In the genomic region with DNA sequence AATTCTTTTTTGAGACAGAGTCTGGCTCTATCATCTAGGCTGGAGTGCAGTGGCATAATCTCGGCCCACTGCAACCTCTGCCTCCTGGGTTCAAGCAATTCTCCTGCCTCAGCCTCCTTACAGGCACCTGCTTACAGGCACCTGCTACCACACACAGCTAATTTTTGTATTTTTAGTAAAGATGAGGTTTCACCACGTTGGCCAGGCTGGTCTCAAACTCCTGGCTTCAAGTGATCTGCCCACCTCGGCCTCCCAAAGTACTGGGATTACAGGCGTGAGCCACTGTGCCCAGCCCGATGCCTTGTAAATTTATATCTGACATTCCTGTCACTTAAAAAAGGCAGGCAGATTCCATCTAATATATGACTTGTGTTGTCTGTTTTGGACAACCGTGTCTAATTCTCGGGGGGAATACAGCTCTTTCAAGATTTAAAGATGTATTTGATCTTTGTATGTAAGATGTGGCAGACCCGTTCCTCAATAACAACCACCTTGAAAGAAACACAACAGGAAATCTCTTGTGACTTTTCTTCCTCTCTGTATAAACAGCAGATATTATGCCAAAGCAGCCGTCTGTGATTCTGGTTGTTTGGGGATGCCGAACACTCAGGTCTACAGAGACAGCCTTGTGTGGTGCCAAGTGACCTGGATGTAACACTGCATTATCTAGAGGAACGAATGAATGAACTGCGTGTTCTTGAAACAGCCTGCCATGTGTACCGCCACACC, we compare ENCODE assay signal across 11 cellular contexts. TPM values are rescaled to one million over a fixed set of nuclear protein-coding genes. Genes with fewer than 3 reads are reported as not detected.
DNase-seq lines count a peak whose midpoint lies in the region; ATAC-seq, FAIRE-seq and TF ChIP-seq lines count a peak whose summit lies in the region.
"Not testable (repeated sequence)": the region's sequence is repeated elsewhere in the genome, so short reads cannot be mapped to it uniquely, and the experiment has no call there.
"Had no signal": no experiment of that assay in that cellular context is flagged by ENCODE, and none has a peak within 500 bp of the region (broad histone marks: within the 10 kb centered on the region; RNA-seq: fewer than 3 reads in every experiment).

No MANE protein-coding gene starts in this region.

- H3K18ac ChIP-seq in neuronal stem cell (ENCODE audit: low read length): not testable (repeated sequence)

- POLR2A ChIA-PET in HCT116 (lab: Charles Lee); activated CD4-positive, alpha-beta memory T cell treated with anti-CD3 and anti-CD28 coated beads, Interleukin-2, amount 10 ng/mL, durations not matched to agents 7 days and 5 days (lab: Charles Lee); GM12878 (lab: Charles Lee): not testable (repeated sequence)

- H2AFZ ChIP-seq in HCT116 (ENCODE audit: low read depth, low read length, poor library complexity, severe bottlenecking); GM12878 (ENCODE audit: control insufficient read depth, low read depth, low read length); neuronal stem cell (ENCODE audit: low read length): not testable (repeated sequence)

- H3K4me3 ChIP-seq in BLaER1; HCT116 (replicated peaks in 1 of 2; ENCODE audit: low read depth in 1 of 2, low read length in 2 of 2); GM12878; effector memory CD4-positive, alpha-beta T cell (ENCODE audit: insufficient read depth, low read depth, low read length, poor library complexity, severe bottlenecking); neuronal stem cell (ENCODE audit: low read length in 2 of 2): not testable (repeated sequence)

- peaks cover 25% of the 10 kb centered on the region for H3K4me1 Mint-ChIP-seq in T-helper 1 cell treated with Interleukin-12 subunit alpha and Interleukin-12 subunit beta and Interleukin-4 antibody, amounts not matched to agents 30 μg/mL and 1 μg/mL, for 36 hours (ENCODE audit: low read depth)
- peaks cover 39% of the 10 kb centered on the region for H3K4me1 Mint-ChIP-seq in activated CD4-positive, alpha-beta memory T cell treated with anti-CD3 and anti-CD28 coated beads, Interleukin-2, amount 10 ng/mL, durations not matched to agents 7 days and 5 days

- H3K4me1 ChIP-seq in BLaER1: peaks cover 33% of the 10 kb centered on the region
- H3K4me1 ChIP-seq in HCT116 (ENCODE audit: control insufficient read depth in 1 of 2, insufficient read depth in 2 of 2, low read length in 2 of 2): peaks cover 11 to 15% of the 10 kb centered on the region in 2 experiments
- not testable (repeated sequence) for H3K4me1 ChIP-seq in GM12878 (ENCODE audit: control insufficient read depth, insufficient read depth, low read length); neuronal stem cell (ENCODE audit: control insufficient read depth in 2 of 2, insufficient read depth in 1 of 2, low read depth in 1 of 2, low read length in 2 of 2)
- peaks cover 27% of the 10 kb centered on the region for H3K4me1 ChIP-seq in effector memory CD4-positive, alpha-beta T cell (ENCODE audit: control insufficient read depth, insufficient read depth, low read length, poor library complexity, severe bottlenecking)

- H3K27ac ChIP-seq in BLaER1; HCT116 (ENCODE audit: low read depth, low read length); GM12878 (ENCODE audit: control insufficient read depth, insufficient read depth); neuronal stem cell (replicated peaks; ENCODE audit: low read length): not testable (repeated sequence)
- H3K27ac ChIP-seq in effector memory CD4-positive, alpha-beta T cell (ENCODE audit: insufficient read depth, low read length, poor library complexity, severe bottlenecking): peak overlapping the region; percentile 62

- not testable (repeated sequence) for H4K8ac ChIP-seq in neuronal stem cell (ENCODE audit: low read depth, low read length)

- not testable (repeated sequence) for H3K4ac ChIP-seq in neuronal stem cell (ENCODE audit: low read length)

- RAD21 ChIA-PET in HCT116 (lab: Charles Lee; ENCODE audit: low non-redundant PET in 1 of 2, low total read pairs in 2 of 2, uncharacterized antibody in 2 of 2, unreplicated experiment in 2 of 2); GM12878 (lab: Charles Lee; ENCODE audit: unreplicated experiment): not testable (repeated sequence)

- not testable (repeated sequence) for H3K36me3 Mint-ChIP-seq in T-helper 1 cell treated with Interleukin-12 subunit alpha and Interleukin-12 subunit beta and Interleukin-4 antibody, amounts not matched to agents 30 μg/mL and 1 μg/mL, for 36 hours (ENCODE audit: low read depth); activated CD4-positive, alpha-beta memory T cell treated with anti-CD3 and anti-CD28 coated beads, Interleukin-2, amount 10 ng/mL, durations not matched to agents 7 days and 5 days (ENCODE audit: low read depth)

- H3K4me2 ChIP-seq in BLaER1 (peak overlapping the region; percentile 57), HCT116 (ENCODE audit: low read length) (peak overlapping the region; percentile 46; the same call in 1 of the 2 replicates)
- H3K4me2 ChIP-seq in GM12878 (ENCODE audit: control insufficient read depth, insufficient read depth); neuronal stem cell (ENCODE audit: insufficient read depth, low read length, poor library complexity, severe bottlenecking): not testable (repeated sequence)

- H3K79me2 ChIP-seq in HCT116 (ENCODE audit: insufficient read depth, low read length); GM12878 (ENCODE audit: control insufficient read depth, insufficient read depth, low read length): not testable (repeated sequence)

- not testable (repeated sequence) for H2BK5ac ChIP-seq in neuronal stem cell (ENCODE audit: low read length)

- in situ Hi-C loops in GM12878 (cut with MboI): not testable (repeated sequence)

- H3K9ac ChIP-seq in BLaER1; HCT116 (ENCODE audit: low read length); GM12878 (ENCODE audit: control insufficient read depth, insufficient read depth, low read length); neuronal stem cell (ENCODE audit: low read depth, low read length, poor library complexity): not testable (repeated sequence)

- peak overlapping the region; percentile 35 for H3K4me3 Mint-ChIP-seq in T-helper 1 cell treated with Interleukin-12 subunit alpha and Interleukin-12 subunit beta and Interleukin-4 antibody, amounts not matched to agents 30 μg/mL and 1 μg/mL, for 36 hours
- H3K4me3 Mint-ChIP-seq in activated CD4-positive, alpha-beta memory T cell treated with anti-CD3 and anti-CD28 coated beads, Interleukin-2, amount 10 ng/mL, durations not matched to agents 7 days and 5 days: not testable (repeated sequence)

- SMC1A ChIA-PET in GM12878 (lab: Charles Lee; ENCODE audit: uncharacterized antibody, unreplicated experiment): not testable (repeated sequence)

- H3K27ac Mint-ChIP-seq in T-helper 1 cell treated with Interleukin-12 subunit alpha and Interleukin-12 subunit beta and Interleukin-4 antibody, amounts not matched to agents 30 μg/mL and 1 μg/mL, for 36 hours: peak overlapping the region; percentile 66
- H3K27ac Mint-ChIP-seq in activated CD4-positive, alpha-beta memory T cell treated with anti-CD3 and anti-CD28 coated beads, Interleukin-2, amount 10 ng/mL, durations not matched to agents 7 days and 5 days: peak overlapping the region; percentile 17

- BruUV-seq in HCT116 (replicated peaks; lab: Mats Ljungman, UMichigan); GM12878 (replicated peaks; lab: Mats Ljungman, UMichigan): not testable (repeated sequence)

- H2AK5ac ChIP-seq in neuronal stem cell (ENCODE audit: low read depth, low read length): not testable (repeated sequence)

- H3K36me3 ChIP-seq in BLaER1; HCT116 (ENCODE audit: control insufficient read depth in 1 of 2, insufficient read depth in 2 of 2, low read length in 2 of 2); GM12878 (ENCODE audit: control insufficient read depth in 2 of 2, insufficient read depth in 2 of 2, low read length in 1 of 2); effector memory CD4-positive, alpha-beta T cell (ENCODE audit: control insufficient read depth, insufficient read depth, low read length); neuronal stem cell (replicated peaks in 1 of 2; ENCODE audit: control insufficient read depth in 2 of 2, insufficient read depth in 2 of 2, low read length in 2 of 2): not testable (repeated sequence)

- H2BK120ac ChIP-seq in neuronal stem cell (ENCODE audit: low read depth, low read length): not testable (repeated sequence)

- H3K14ac ChIP-seq in neuronal stem cell (ENCODE audit: low read length): peak overlapping the region; percentile 56

- FAIRE-seq in GM12878 (lab: Jason Lieb, UNC): peak; percentile 69

- intact Hi-C loops in HCT116 (cut with micrococcal nuclease): not testable (repeated sequence)
- intact Hi-C loops in GM12878 (cut with micrococcal nuclease; ENCODE audit: unreplicated experiment): loop anchor here (5.0 kb wide), 1 partner anchor 697 kb away; no protein-coding TSS in a partner anchor

- not testable (repeated sequence) for H3K27me3 Mint-ChIP-seq in T-helper 1 cell treated with Interleukin-12 subunit alpha and Interleukin-12 subunit beta and Interleukin-4 antibody, amounts not matched to agents 30 μg/mL and 1 μg/mL, for 36 hours (ENCODE audit: low read depth); activated CD4-positive, alpha-beta memory T cell treated with anti-CD3 and anti-CD28 coated beads, Interleukin-2, amount 10 ng/mL, durations not matched to agents 7 days and 5 days

- H3K9me2 ChIP-seq in HCT116 (ENCODE audit: insufficient read depth): not testable (repeated sequence)

- H3K23ac ChIP-seq in neuronal stem cell (ENCODE audit: low read depth, low read length, poor library complexity): not testable (repeated sequence)

- not testable (repeated sequence) for H4K20me1 ChIP-seq in BLaER1; HCT116 (ENCODE audit: insufficient read depth); GM12878 (ENCODE audit: control insufficient read depth, insufficient read depth)

- CTCF ChIA-PET in HCT116 (lab: Charles Lee); GM12878 (lab: Yijun Ruan, JAX): not testable (repeated sequence)
- CTCF ChIA-PET in activated CD4-positive, alpha-beta memory T cell treated with anti-CD3 and anti-CD28 coated beads, Interleukin-2, amount 10 ng/mL, durations not matched to agents 7 days and 5 days (lab: Charles Lee): interaction anchor here (1.2 kb wide), 1 partner anchor 12 kb away, joined by 3 read pairs; no protein-coding TSS in a partner anchor

- not testable (repeated sequence) for H3K79me1 ChIP-seq in neuronal stem cell (ENCODE audit: low read depth, low read length)

- H3K9me3 Mint-ChIP-seq in T-helper 1 cell treated with Interleukin-12 subunit alpha and Interleukin-12 subunit beta and Interleukin-4 antibody, amounts not matched to agents 30 μg/mL and 1 μg/mL, for 36 hours; activated CD4-positive, alpha-beta memory T cell treated with anti-CD3 and anti-CD28 coated beads, Interleukin-2, amount 10 ng/mL, durations not matched to agents 7 days and 5 days: not testable (repeated sequence)

- DNase-seq in HCT116 (ENCODE audit: low read depth, low spot score); activated CD4-positive, alpha-beta memory T cell treated with anti-CD3 and anti-CD28 coated beads, Interleukin-2, amount 10 ng/mL, durations not matched to agents 7 days and 5 days; GM12878 (ENCODE audit: low read depth, low spot score); neuronal stem cell (ENCODE audit: low spot score): not testable (repeated sequence)
- peak; percentile 6 for DNase-seq in activated effector memory CD4-positive, alpha-beta T cell treated with Interleukin-2 at 50 U/mL for 16 hours
- peak in 1 of 3 donors; percentile 29 for DNase-seq in effector memory CD4-positive, alpha-beta T cell

- not testable (repeated sequence) for H2BK15ac ChIP-seq in neuronal stem cell (ENCODE audit: low read length)

- 48% methylated on average over 13 of the region's 13 CpGs for WGBS in GM12878 (ENCODE audit: insufficient coverage, insufficient replicate concordance, low lambda C conversion rate, missing lambda C conversion rate)
- WGBS in neuronal stem cell (ENCODE audit: extremely low coverage in 2 of 2, insufficient read length in 2 of 2, insufficient replicate concordance in 1 of 2), 2 donors: no CpG with 5 or more reads among the region's 13 CpGs

- TF ChIP-seq EP300 in GM12878 (IDR thresholded peaks at IDR 0.05; ENCODE audit: borderline replicate concordance in 1 of 2, control insufficient read depth in 1 of 2, low read depth in 2 of 2, low read length in 2 of 2): not testable (repeated sequence)

- H4K91ac ChIP-seq in neuronal stem cell (ENCODE audit: low read depth, low read length, poor library complexity): not testable (repeated sequence)

- H2BK12ac ChIP-seq in neuronal stem cell (ENCODE audit: low read length): not testable (repeated sequence)

- not testable (repeated sequence) for H3K9me3 ChIP-seq in BLaER1; HCT116 (ENCODE audit: control insufficient read depth in 1 of 2, insufficient read depth in 1 of 2, low read depth in 1 of 2, low read length in 2 of 2); GM12878 (replicated peaks; ENCODE audit: control insufficient read depth, insufficient read depth, low read length); effector memory CD4-positive, alpha-beta T cell (ENCODE audit: control insufficient read depth, low read length); neuronal stem cell (replicated peaks in 1 of 2; ENCODE audit: control insufficient read depth in 2 of 2, insufficient read depth in 1 of 2, low read depth in 1 of 2, low read length in 2 of 2)

- not testable (repeated sequence) for TF ChIP-seq POLR2A in HCT116 (IDR thresholded peaks at IDR 0.05; ENCODE audit: borderline replicate concordance, extremely low read depth, insufficient read depth, insufficient read length); GM12878 (IDR thresholded peaks at IDR 0.05; ENCODE audit: low read depth, low read length)

- not testable (repeated sequence) for ATAC-seq in HCT116, GM12878

- TF ChIP-seq RAD21 in HCT116 (IDR thresholded peaks at IDR 0.05; ENCODE audit: low read depth); GM12878 (IDR thresholded peaks at IDR 0.05; ENCODE audit: insufficient read depth, low read depth, low read length): not testable (repeated sequence)

- TF ChIP-seq CTCF in HCT116 (IDR thresholded peaks at IDR 0.05 in 2 of 3, conservative IDR thresholded peaks at IDR 0.05 in 1 of 3; ENCODE audit: borderline replicate concordance in 1 of 3, insufficient read depth in 1 of 3, low read depth in 2 of 3, low read length in 2 of 3); GM12878 (IDR thresholded peaks at IDR 0.05 in 2 of 3, conservative IDR thresholded peaks at IDR 0.05 in 1 of 3; ENCODE audit: control insufficient read depth in 2 of 3, extremely low read depth in 1 of 3, insufficient read depth in 1 of 3, low read depth in 3 of 3, low read length in 3 of 3): not testable (repeated sequence)

- H3K27me3 ChIP-seq in BLaER1; HCT116 (ENCODE audit: insufficient read depth, low read length); GM12878 (replicated peaks in 1 of 2; ENCODE audit: control insufficient read depth in 2 of 2, insufficient read depth in 2 of 2, low read length in 1 of 2); effector memory CD4-positive, alpha-beta T cell (replicated peaks; ENCODE audit: control insufficient read depth, insufficient read depth, low read length, poor library complexity, severe bottlenecking); neuronal stem cell (ENCODE audit: control insufficient read depth in 3 of 3, insufficient read depth in 3 of 3, low read depth in 1 of 3, low read length in 3 of 3): not testable (repeated sequence)

RNA-seq across cellular contexts. Expression of a gene that starts 46.4 kb away (rescaled TPM):
- total RNA-seq in HCT116 (2021; ENCODE audit: unreplicated experiment) (not detected), GM12878 (2014; rRNA removed) (not detected in 2 replicates), GM12878 (2014; rRNA removed; fragmentation: Illumina TruSeq; extraction: Trizol) (not detected in 2 replicates), GM12878 (2021) (not detected in 2 replicates)
- polyA plus RNA-seq in HCT116 (2012): not detected in 2 replicates
- total RNA-seq in activated CD4-positive, alpha-beta memory T cell treated with anti-CD3 and anti-CD28 coated beads, Interleukin-2, amount 10 ng/mL, durations not matched to agents 7 days and 5 days: under 1 TPM; 0.33 to 0.73 TPM
- not detected in 2 replicates for total RNA-seq in GM12878 (2013; cell fraction: nucleolus; rRNA removed)
- not detected for polyA plus RNA-seq in GM12878 (2011; ENCODE audit: low read depth)
- polyA plus RNA-seq in GM12878 (2011; rRNA removed) (not detected in 2 replicates), GM12878 (2014; fragmentation: Illumina TruSeq; extraction: Trizol) (not detected in 2 replicates), GM12878 (2014; fragmentation: Nextera tagmentation; extraction: Ambion mirVana) (not detected), GM12878 (2014; rRNA removed) (0.20 TPM in 1 of 2 replicates, not detected in the other), GM12878 (2016; fragmentation: Nextera tagmentation; extraction: Ambion mirVana) (not detected)
- not detected in 2 replicates for polyA plus RNA-seq in GM12878 (2011; cell fraction: cytosol; rRNA removed)
- not detected in 2 replicates for polyA plus RNA-seq in GM12878 (2011; cell fraction: nucleus; rRNA removed)
- not detected in 2 replicates for polyA plus RNA-seq in GM12878 (2012)
- polyA minus RNA-seq in GM12878 (2011; rRNA and poly(A)+ RNA removed): not detected in 2 replicates
- polyA minus RNA-seq in GM12878 (2011; cell fraction: cytosol; rRNA and poly(A)+ RNA removed): not detected in 2 replicates
- polyA minus RNA-seq in GM12878 (2011; cell fraction: nucleus; rRNA and poly(A)+ RNA removed): not detected in 2 replicates
- 0.22 TPM for polyA plus RNA-seq in neuronal stem cell (2013, experiment 1 of 2)
- polyA plus RNA-seq in neuronal stem cell (2013, experiment 2 of 2): 0.08 TPM
- total RNA-seq: H7, PC-3 had no signal
- polyA plus RNA-seq: BJ had no signal

RNA-seq across cellular contexts. Expression of a gene that starts 52.8 kb away (rescaled TPM):
- total RNA-seq in HCT116 (2021; ENCODE audit: unreplicated experiment) (32.9 TPM), GM12878 (2014; rRNA removed) (20.1 and 21.3 TPM in 2 replicates), GM12878 (2014; rRNA removed; fragmentation: Illumina TruSeq; extraction: Trizol) (19.6 and 20.3 TPM in 2 replicates), GM12878 (2021) (26.0 and 29.5 TPM in 2 replicates)
- polyA plus RNA-seq in HCT116 (2012): 18.5 and 21.6 TPM in 2 replicates
- total RNA-seq in activated CD4-positive, alpha-beta memory T cell treated with anti-CD3 and anti-CD28 coated beads, Interleukin-2, amount 10 ng/mL, durations not matched to agents 7 days and 5 days: 10 to 100 TPM; 24.8 to 25.2 TPM
- total RNA-seq in GM12878 (2013; cell fraction: nucleolus; rRNA removed): 144 and 148 TPM in 2 replicates
- polyA plus RNA-seq in GM12878 (2011; ENCODE audit: low read depth): 9.6 TPM
- polyA plus RNA-seq in GM12878 (2011; rRNA removed) (24.6 and 25.0 TPM in 2 replicates), GM12878 (2014; fragmentation: Illumina TruSeq; extraction: Trizol) (20.3 and 24.9 TPM in 2 replicates), GM12878 (2014; fragmentation: Nextera tagmentation; extraction: Ambion mirVana) (1 to 10 TPM; 3.6 to 6.3 TPM), GM12878 (2014; rRNA removed) (25.2 and 26.1 TPM in 2 replicates), GM12878 (2016; fragmentation: Nextera tagmentation; extraction: Ambion mirVana) (10 to 100 TPM; 30.0 to 31.1 TPM)
- 19.0 and 22.6 TPM in 2 replicates for polyA plus RNA-seq in GM12878 (2011; cell fraction: cytosol; rRNA removed)
- polyA plus RNA-seq in GM12878 (2011; cell fraction: nucleus; rRNA removed): 48.7 and 54.4 TPM in 2 replicates
- 17.0 and 18.8 TPM in 2 replicates for polyA plus RNA-seq in GM12878 (2012)
- 36.9 and 45.2 TPM in 2 replicates for polyA minus RNA-seq in GM12878 (2011; rRNA and poly(A)+ RNA removed)
- 15.3 and 16.0 TPM in 2 replicates for polyA minus RNA-seq in GM12878 (2011; cell fraction: cytosol; rRNA and poly(A)+ RNA removed)
- 36.9 and 46.5 TPM in 2 replicates for polyA minus RNA-seq in GM12878 (2011; cell fraction: nucleus; rRNA and poly(A)+ RNA removed)
- 22.3 TPM for polyA plus RNA-seq in neuronal stem cell (2013, experiment 1 of 2)
- polyA plus RNA-seq in neuronal stem cell (2013, experiment 2 of 2): 22.5 TPM
